ENCODE assay signal across 8 cellular contexts in the genomic region with DNA sequence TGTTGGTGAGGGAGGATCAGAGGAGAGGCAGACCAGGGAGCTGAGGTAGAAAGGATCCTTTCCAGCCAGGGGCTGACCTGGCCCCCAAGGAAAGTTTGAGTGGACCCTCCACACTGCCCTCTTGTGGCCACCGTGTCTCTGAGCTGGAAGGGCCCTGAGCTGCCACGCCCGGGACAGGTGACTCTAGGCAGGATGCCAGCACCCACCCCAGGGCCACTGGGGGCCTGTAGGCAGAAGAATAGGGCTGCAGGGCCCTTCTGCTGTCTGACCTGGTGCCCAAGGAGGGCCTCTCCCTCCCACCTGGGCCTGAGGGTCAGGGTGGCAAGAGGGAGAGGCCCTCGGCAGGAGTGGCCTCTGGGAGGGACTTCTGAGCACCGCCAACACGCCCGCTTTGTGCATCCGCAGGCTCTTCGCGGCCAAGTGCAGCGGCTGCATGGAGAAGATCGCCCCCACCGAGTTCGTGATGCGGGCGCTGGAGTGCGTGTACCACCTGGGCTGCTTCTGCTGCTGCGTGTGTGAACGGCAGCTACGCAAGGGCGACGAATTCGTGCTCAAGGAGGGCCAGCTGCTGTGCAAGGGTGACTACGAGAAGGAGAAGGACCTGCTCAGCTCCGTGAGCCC.
DNase-seq lines count a peak whose midpoint lies in the region; ATAC-seq lines count a peak whose summit lies in the region.

No MANE protein-coding gene starts in this region.

- ATAC-seq in Right ventricle myocardium inferior, result peak; percentile 64

- intact Hi-C loops in Right ventricle myocardium inferior (cut with DNase I) (loop anchor here (2.0 to 5.0 kb wide), 2 partner anchors 80 to 188 kb away; no protein-coding TSS in a partner anchor), cardiac septum (cut with DNase I) (loop anchor here (2.0 to 5.0 kb wide), 2 partner anchors 80 to 188 kb away; no protein-coding TSS in a partner anchor)

- DNase-seq in Right ventricle myocardium inferior (ENCODE audit: missing footprints) (no peak), cardiac septum (ENCODE audit: low spot score) (no peak), T follicular helper cell (ENCODE audit: low read depth) (peak; percentile 29), amniotic stem cell (lab: John Stamatoyannopoulos, UW) (peak; percentile 2), kidney tubule cell (ENCODE audit: low spot score) (peak; percentile 51), SKM-1 treated with dmso at 0.1 percent for 144 hours (lab: John Stamatoyannopoulos, UW; ENCODE audit: unreplicated experiment) (no peak), NCI-H1048 (lab: John Stamatoyannopoulos, UW) (no peak)
- DNase-seq in stimulated activated CD8-positive, alpha-beta memory T cell treated with anti-CD3 and anti-CD28 coated beads, Interleukin-12 subunit alpha, Interleukin-12 subunit beta, amount 100 ng/mL, for 24 hours (ENCODE audit: extremely low read depth), result peak; percentile 22

Comparison
In these comparisons a context has a peak if more than half of its experiments do, and no peak if none do; other contexts are left out.
1. DNase-seq: peak in T follicular helper cell (single experiment), amniotic stem cell (single experiment), kidney tubule cell (single experiment) and stimulated activated CD8-positive, alpha-beta memory T cell treated with anti-CD3 and anti-CD28 coated beads, Interleukin-12 subunit alpha, Interleukin-12 subunit beta, amount 100 ng/mL, for 24 hours (single experiment); none in Right ventricle myocardium inferior (single experiment), cardiac septum (single experiment), SKM-1 treated with dmso at 0.1 percent for 144 hours (single experiment) and NCI-H1048 (single experiment).